ENCODE assay signal across 8 cellular contexts in the genomic region with DNA sequence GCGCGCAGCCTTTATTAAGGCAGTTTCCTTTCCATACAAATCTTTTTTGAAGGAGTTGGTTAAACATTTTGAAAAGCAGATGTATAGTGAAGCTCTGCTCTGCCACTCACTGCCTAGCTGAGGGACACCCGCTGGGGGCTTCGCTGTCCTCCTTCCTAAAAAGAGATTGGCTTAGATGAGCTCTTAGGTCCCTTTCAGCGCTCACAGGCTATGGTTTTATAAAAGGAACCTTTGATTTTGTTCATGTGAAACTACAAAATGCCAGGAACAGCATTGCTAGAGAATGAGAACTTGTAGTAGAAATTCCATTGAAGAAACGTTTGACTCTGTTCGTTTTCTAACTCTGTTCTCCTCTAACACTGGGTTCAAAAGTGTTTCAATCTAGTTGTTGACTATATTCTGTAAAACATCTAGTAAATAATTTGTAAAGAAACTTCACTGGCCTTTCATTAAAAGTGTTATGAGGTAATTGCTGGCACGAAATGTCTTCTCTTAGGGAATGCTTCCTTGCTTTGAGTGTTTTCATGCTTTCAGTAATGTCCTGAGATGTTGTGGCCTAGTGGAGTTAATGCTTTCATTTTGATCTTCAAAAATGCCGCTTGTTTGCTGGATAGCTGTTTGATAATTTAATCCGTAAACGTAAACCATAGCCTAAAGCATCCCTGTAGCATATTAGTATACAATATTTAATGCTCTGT.
DNase-seq lines count a peak whose midpoint lies in the region.

No MANE protein-coding gene starts in this region.

- peaks cover 63% of the 10 kb centered on the region for H4K20me1 ChIP-seq in BLaER1

- peak overlapping the region; percentile 96 for H3K4me3 ChIP-seq in BLaER1

- no peaks in the 10 kb centered on the region for H3K27me3 ChIP-seq in BLaER1

- DNase-seq in KG1 (lab: John Stamatoyannopoulos, UW) (peak; percentile 43), cerebellar cortex (ENCODE audit: low spot score) (peak; percentile 30), midbrain (lab: John Stamatoyannopoulos, UW) (peak; percentile 44), cerebellar nuclear complex (lab: John Stamatoyannopoulos, UW) (no peak), AG08396 (ENCODE audit: low spot score) (no peak), GOT3 (lab: John Stamatoyannopoulos, UW) (no peak)
- no peak for DNase-seq in central memory CD4-positive, alpha-beta T cell

- no peaks in the 10 kb centered on the region for H3K9me3 ChIP-seq in BLaER1

- no peaks in the 10 kb centered on the region for H3K36me3 ChIP-seq in BLaER1

- H3K4me1 ChIP-seq in BLaER1, result peaks cover 27% of the 10 kb centered on the region

- peak overlapping the region; percentile 96 for H3K27ac ChIP-seq in BLaER1

- peak overlapping the region; percentile 98 for H3K9ac ChIP-seq in BLaER1

- H3K4me2 ChIP-seq in BLaER1, result peak overlapping the region; percentile 91

Comparison
In these comparisons a context has a peak if more than half of its experiments do, and no peak if none do; other contexts are left out.
1. DNase-seq: peak in KG1 (single experiment), cerebellar cortex (single experiment) and midbrain (single experiment); none in cerebellar nuclear complex (0 of 2), AG08396 (single experiment), central memory CD4-positive, alpha-beta T cell (single experiment) and GOT3 (single experiment).